Comparison of ENCODE assay signal across 1 cellular context in the genomic region with DNA sequence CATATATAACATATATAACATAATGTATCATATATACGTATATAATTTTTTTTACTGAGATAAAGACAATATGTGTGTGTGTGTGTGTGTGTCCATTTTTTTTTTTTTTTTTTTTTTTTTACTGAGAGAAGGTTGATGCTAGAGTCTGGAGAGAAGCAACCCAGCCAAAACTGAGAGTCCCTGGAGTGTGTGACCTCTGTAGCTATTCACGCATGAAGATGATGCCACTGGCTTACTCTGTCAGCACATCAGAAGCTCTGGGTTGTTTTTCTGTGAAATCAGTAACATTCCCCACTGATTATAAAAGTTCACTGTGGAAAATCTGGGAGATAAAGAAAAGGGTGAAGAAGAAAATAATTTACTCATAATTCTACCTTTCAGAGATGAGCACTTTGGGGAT.
TF ChIP-seq lines count a peak whose summit lies in the region.

No MANE protein-coding gene starts in this region.

TF ChIP-seq in HCT116, 20 proteins besides CTCF, POLR2A, EP300 and RAD21 (continued from another document):
- TF ChIP-seq FOSL1 (IDR thresholded peaks at IDR 0.05; ENCODE audit: low read depth), result no peak
- no peak for TF ChIP-seq CEBPB (IDR thresholded peaks at IDR 0.05; ENCODE audit: low read depth)
- TF ChIP-seq ZFX (IDR thresholded peaks at IDR 0.05), result no peak
- no peak for TF ChIP-seq ATF3 (IDR thresholded peaks at IDR 0.05)
- no peak for TF ChIP-seq EGR1 (IDR thresholded peaks at IDR 0.05; ENCODE audit: low read depth)
- TF ChIP-seq, protein P1, sequence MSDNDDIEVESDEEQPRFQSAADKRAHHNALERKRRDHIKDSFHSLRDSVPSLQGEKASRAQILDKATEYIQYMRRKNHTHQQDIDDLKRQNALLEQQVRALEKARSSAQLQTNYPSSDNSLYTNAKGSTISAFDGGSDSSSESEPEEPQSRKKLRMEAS (IDR thresholded peaks at IDR 0.05), result no peak
- no peak for TF ChIP-seq ZBTB33 (IDR thresholded peaks at IDR 0.05; ENCODE audit: extremely low read depth, insufficient replicate concordance, low read length)
- TF ChIP-seq YY1 (IDR thresholded peaks at IDR 0.05; ENCODE audit: extremely low read depth, insufficient replicate concordance, low read depth, low read length), result no peak
- no peak for TF ChIP-seq EZH2 (IDR thresholded peaks at IDR 0.05)
- TF ChIP-seq POLR2AphosphoS5 (IDR thresholded peaks at IDR 0.05; ENCODE audit: low read depth, low read length), result no peak
- no peak for TF ChIP-seq JUND (IDR thresholded peaks at IDR 0.05)
